ENCODE assay signal across 20 cellular contexts in the genomic region with DNA sequence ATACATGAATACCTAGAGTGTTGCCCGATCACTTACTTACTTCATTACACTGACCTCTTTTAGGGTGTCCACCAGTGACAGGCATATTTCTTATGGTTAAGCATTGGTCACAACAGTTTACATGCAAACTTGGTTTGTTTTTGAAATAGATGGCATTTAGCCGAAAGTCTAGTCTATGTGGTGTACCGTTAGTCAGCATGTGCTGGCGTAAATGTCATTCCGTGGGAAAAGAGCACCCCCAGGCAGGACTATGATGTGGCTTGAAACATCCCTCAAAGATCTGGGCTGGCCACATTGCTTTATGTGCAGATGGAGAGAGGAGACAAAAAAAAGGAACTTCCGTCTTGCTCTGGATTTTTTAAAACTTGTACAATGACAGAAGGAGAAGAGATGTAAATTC.
DNase-seq lines count a peak whose midpoint lies in the region; ATAC-seq and TF ChIP-seq lines count a peak whose summit lies in the region.
"Had no signal": no experiment of that assay in that cellular context is flagged by ENCODE, and none has a peak within 500 bp of the region (broad histone marks: within the 10 kb centered on the region; RNA-seq: fewer than 3 reads in every experiment).

No MANE protein-coding gene starts in this region.

- no peaks in the 10 kb centered on the region for H3K9me3 Mint-ChIP-seq in CD4-positive, alpha-beta memory T cell
- H3K9me3 Mint-ChIP-seq in HFFc6: no peaks in the 10 kb centered on the region
- no peaks in the 10 kb centered on the region for H3K9me3 Mint-ChIP-seq in naive thymus-derived CD8-positive, alpha-beta T cell
- H3K9me3 Mint-ChIP-seq: memory B cell; natural killer cell treated with Interleukin-12 subunit alpha and Interleukin-12 subunit beta and Interleukin-15 and Interleukin-18, amount 100 ng/mL, for 72 hours had no signal

- H3K27ac ChIP-seq in CD4-positive, alpha-beta memory T cell (ENCODE audit: low read depth, low read length): no peak overlapping the region
- H3K27ac ChIP-seq: BLaER1, gastrocnemius medialis, thoracic aorta had no signal

- TF ChIP-seq CTCF in HFFc6 (IDR thresholded peaks at IDR 0.05): no peak
- TF ChIP-seq CTCF in fibroblast of villous mesenchyme (IDR thresholded peaks at IDR 0.05; ENCODE audit: insufficient read depth, low read depth, low read length): no peak

- H3K27ac Mint-ChIP-seq in CD4-positive, alpha-beta memory T cell: peak overlapping the region in 5 of 7 donors; percentile 35 to 71 (median 48)
- peak overlapping the region; percentile 3; the same call in 1 of the 2 replicates for H3K27ac Mint-ChIP-seq in HFFc6
- peak overlapping the region in 1 of 10 donors; percentile 3 for H3K27ac Mint-ChIP-seq in naive thymus-derived CD8-positive, alpha-beta T cell
- H3K27ac Mint-ChIP-seq: memory B cell; natural killer cell treated with Interleukin-12 subunit alpha and Interleukin-12 subunit beta and Interleukin-15 and Interleukin-18, amount 100 ng/mL, for 72 hours had no signal

- peaks cover 62% of the 10 kb centered on the region for H3K4me1 ChIP-seq in CD4-positive, alpha-beta memory T cell (ENCODE audit: insufficient read depth, low read length)
- H3K4me1 ChIP-seq in adipocyte (ENCODE audit: control insufficient read depth, insufficient read depth, low read length): peaks cover 10% of the 10 kb centered on the region
- H3K4me1 ChIP-seq: BLaER1, gastrocnemius medialis had no signal

- no peaks in the 10 kb centered on the region for H3K36me3 ChIP-seq in CD4-positive, alpha-beta memory T cell (ENCODE audit: insufficient read depth, low read length)
- no peaks in the 10 kb centered on the region for H3K36me3 ChIP-seq in adipocyte (ENCODE audit: control insufficient read depth, insufficient read depth, low read length, severe bottlenecking)
- H3K36me3 ChIP-seq: BLaER1, gastrocnemius medialis, thoracic aorta had no signal

- POLR2A ChIA-PET in CD4-positive, alpha-beta memory T cell (lab: Charles Lee; ENCODE audit: partially characterized antibody): interaction anchor here (0.8 to 9.8 kb wide), 5 partner anchors 8 to 249 kb away, joined by 3 to 280 read pairs (median 3); no protein-coding TSS in a partner anchor
- POLR2A ChIA-PET in naive thymus-derived CD8-positive, alpha-beta T cell (lab: Charles Lee): interaction anchor here (0.6 kb wide), 1 partner anchor 275 kb away, joined by 4 read pairs; no protein-coding TSS in a partner anchor

- intact Hi-C loops in CD4-positive, alpha-beta memory T cell (cut with micrococcal nuclease): no loop called here

- H3K4me3 Mint-ChIP-seq in CD4-positive, alpha-beta memory T cell: peak overlapping the region in 3 of 8 donors; percentile 16 to 61 (median 37)
- H3K4me3 Mint-ChIP-seq in HFFc6: no peak overlapping the region
- H3K4me3 Mint-ChIP-seq in naive thymus-derived CD8-positive, alpha-beta T cell: no peak overlapping the region
- H3K4me3 Mint-ChIP-seq: memory B cell; natural killer cell treated with Interleukin-12 subunit alpha and Interleukin-12 subunit beta and Interleukin-15 and Interleukin-18, amount 100 ng/mL, for 72 hours had no signal

- no peaks in the 10 kb centered on the region for H3K27me3 Mint-ChIP-seq in CD4-positive, alpha-beta memory T cell
- peaks cover 2% of the 10 kb centered on the region for H3K27me3 Mint-ChIP-seq in HFFc6 (ENCODE audit: insufficient read depth)
- no peaks in the 10 kb centered on the region for H3K27me3 Mint-ChIP-seq in naive thymus-derived CD8-positive, alpha-beta T cell

- H3K36me3 Mint-ChIP-seq in CD4-positive, alpha-beta memory T cell: peaks cover 4 to 5% of the 10 kb centered on the region in 2 donors
- no peaks in the 10 kb centered on the region for H3K36me3 Mint-ChIP-seq in HFFc6 (ENCODE audit: low read depth)
- H3K36me3 Mint-ChIP-seq in naive thymus-derived CD8-positive, alpha-beta T cell: peaks cover 0 to 4% (median 0%) of the 10 kb centered on the region in 3 donors
- H3K36me3 Mint-ChIP-seq: memory B cell; natural killer cell treated with Interleukin-12 subunit alpha and Interleukin-12 subunit beta and Interleukin-15 and Interleukin-18, amount 100 ng/mL, for 72 hours had no signal

- peaks cover 43 to 90% (median 57%) of the 10 kb centered on the region in 4 donors for H3K4me1 Mint-ChIP-seq in CD4-positive, alpha-beta memory T cell
- H3K4me1 Mint-ChIP-seq in HFFc6 (ENCODE audit: low read depth): peaks cover 21% of the 10 kb centered on the region
- peaks cover 20 to 61% (median 46%) of the 10 kb centered on the region in 4 donors for H3K4me1 Mint-ChIP-seq in naive thymus-derived CD8-positive, alpha-beta T cell
- H3K4me1 Mint-ChIP-seq: memory B cell had no signal

- no peak overlapping the region for H3K4me3 ChIP-seq in CD4-positive, alpha-beta memory T cell (ENCODE audit: low read length in 2 of 2)
- H3K4me3 ChIP-seq in adipocyte (ENCODE audit: low read length) (no peak overlapping the region), fibroblast of villous mesenchyme (ENCODE audit: low read depth, low read length) (no peak overlapping the region)
- H3K4me3 ChIP-seq: BLaER1, gastrocnemius medialis, thoracic aorta had no signal

- H3K9ac ChIP-seq in adipocyte (ENCODE audit: low read length): no peak overlapping the region
- H3K9ac ChIP-seq: BLaER1 had no signal

- no peaks in the 10 kb centered on the region for H3K9me3 ChIP-seq in CD4-positive, alpha-beta memory T cell (ENCODE audit: control insufficient read depth in 1 of 2, low read length in 2 of 2)
- no peaks in the 10 kb centered on the region for H3K9me3 ChIP-seq in adipocyte (ENCODE audit: control insufficient read depth, low read length)
- H3K9me3 ChIP-seq: BLaER1, gastrocnemius medialis, thoracic aorta had no signal

- CTCF ChIA-PET in CD4-positive, alpha-beta memory T cell (lab: Charles Lee; ENCODE audit: partially characterized antibody): interaction anchor here (1.0 to 2.4 kb wide), 4 partner anchors 9 to 115 kb away, joined by 3 to 11 read pairs (median 5); no protein-coding TSS in a partner anchor

- H3K27me3 ChIP-seq in CD4-positive, alpha-beta memory T cell (ENCODE audit: insufficient read depth, low read length): no peaks in the 10 kb centered on the region
- no peaks in the 10 kb centered on the region for H3K27me3 ChIP-seq in adipocyte (replicated peaks; ENCODE audit: control insufficient read depth, insufficient read depth, low read length)
- H3K27me3 ChIP-seq: BLaER1, gastrocnemius medialis had no signal

- no peak for ATAC-seq in naive thymus-derived CD8-positive, alpha-beta T cell
- ATAC-seq: gastrocnemius medialis; natural killer cell treated with Interleukin-12 subunit alpha and Interleukin-12 subunit beta and Interleukin-15 and Interleukin-18, amount 100 ng/mL, for 72 hours had no signal

- no peak for DNase-seq in CD4-positive, alpha-beta memory T cell
- peak; percentile 73 for DNase-seq in HFFc6
- peak; percentile 73 for DNase-seq in adipocyte (ENCODE audit: low read depth)
- peak; percentile 27 for DNase-seq in fibroblast of villous mesenchyme (ENCODE audit: low read depth)
- no peak for DNase-seq in NCI-H446 (lab: John Stamatoyannopoulos, UW)
- no peak for DNase-seq in NCI-H2196 (lab: John Stamatoyannopoulos, UW; ENCODE audit: unreplicated experiment)
- no peak for DNase-seq in naive thymus-derived CD8-positive, alpha-beta T cell
- no peak for DNase-seq in activated CD8-positive, alpha-beta memory T cell treated with anti-CD3 and anti-CD28 coated beads for 24 hours
- DNase-seq: activated CD4-positive, alpha-beta T cell treated with anti-CD3 and anti-CD28 coated beads for 4 hours; activated effector memory CD4-positive, alpha-beta T cell treated with anti-CD3 and anti-CD28 coated beads, Interleukin-2, amount 50 U/mL, for 16 hours; anterior cingulate cortex; gastrocnemius medialis; NCI-H1092; NCI-H526 treated with DMSO at 0.1 percent for 48 hours; SHP77 treated with DMSO at 0.1 percent for 48 hours; T-helper 2 cell had no signal

Comparison
In these comparisons a context has a peak if more than half of its experiments do, and no peak if none do; other contexts are left out.
1. DNase-seq: peak in HFFc6 (single experiment), adipocyte (single experiment) and fibroblast of villous mesenchyme (single experiment); none in CD4-positive, alpha-beta memory T cell (0 of 5), NCI-H446 (0 of 2), NCI-H2196 (single experiment), naive thymus-derived CD8-positive, alpha-beta T cell (0 of 10) and activated CD8-positive, alpha-beta memory T cell treated with anti-CD3 and anti-CD28 coated beads for 24 hours (single experiment).